13 cellular contexts compared by ENCODE assay signal in genomic region chr20:41462372-41463161, GRCh38.
DNase-seq lines count a peak whose midpoint lies in the region; ATAC-seq and TF ChIP-seq lines count a peak whose summit lies in the region.
"Had no signal": no experiment of that assay in that cellular context is flagged by ENCODE, and none has a peak within 500 bp of the region (broad histone marks: within the 10 kb centered on the region; RNA-seq: fewer than 3 reads in every experiment).

No MANE protein-coding gene starts in this region.

- no peaks in the 10 kb centered on the region for H4K20me1 ChIP-seq in MM.1S (ENCODE audit: insufficient read depth, low read length)
- H4K20me1 ChIP-seq: BLaER1 treated with 17β-estradiol and CSF1 and Interleukin-3, amounts not matched to agents 10 nM and 100 nM had no signal

- TF ChIP-seq CTCF in MM.1S (IDR thresholded peaks at IDR 0.05; ENCODE audit: low read length) (no peak), A673 (conservative IDR thresholded peaks at IDR 0.05; ENCODE audit: low read depth, low read length) (no peak)

- CTCF ChIA-PET in A673 (lab: Charles Lee) (no interaction called here), T-cell (lab: Charles Lee) (no interaction called here)

- BruUV-seq in A673 (replicated peaks; lab: Mats Ljungman, UMichigan), result no TSS peak

- H3K4me1 ChIP-seq in MM.1S (ENCODE audit: low read length), result peaks cover 11% of the 10 kb centered on the region
- peaks cover 4% of the 10 kb centered on the region for H3K4me1 ChIP-seq in A673 (ENCODE audit: insufficient read depth, low read length, poor library complexity, severe bottlenecking)
- H3K4me1 ChIP-seq: SJCRH30, stomach had no signal

- no peaks in the 10 kb centered on the region for H3K79me2 ChIP-seq in MM.1S (ENCODE audit: low read length)

- no peaks in the 10 kb centered on the region for H3K4me1 Mint-ChIP-seq in T-cell

- H3K9me3 ChIP-seq in MM.1S (replicated peaks; ENCODE audit: insufficient read depth, low read length) (no peaks in the 10 kb centered on the region), A673 (ENCODE audit: low read depth, low read length, poor library complexity, severe bottlenecking) (peaks cover 5% of the 10 kb centered on the region)
- H3K9me3 ChIP-seq: SJCRH30 had no signal

- no peaks in the 10 kb centered on the region for H3K27me3 ChIP-seq in MM.1S (replicated peaks; ENCODE audit: insufficient read depth, low read length)
- H3K27me3 ChIP-seq in A673 (replicated peaks; ENCODE audit: insufficient read depth, low read depth, low read length, poor library complexity), result no peaks in the 10 kb centered on the region
- H3K27me3 ChIP-seq: BLaER1 treated with 17β-estradiol and CSF1 and Interleukin-3, amounts not matched to agents 10 nM and 100 nM; SJCRH30; stomach had no signal

- H3K27ac ChIP-seq in MM.1S (ENCODE audit: low read length) (no peak overlapping the region), A673 (ENCODE audit: low read depth, low read length, poor library complexity, severe bottlenecking) (no peak overlapping the region)
- H3K27ac ChIP-seq: BLaER1 treated with 17β-estradiol and CSF1 and Interleukin-3, amounts not matched to agents 10 nM and 100 nM; SJCRH30; stomach had no signal

- H2AFZ ChIP-seq in MM.1S (ENCODE audit: low read length), result no peak overlapping the region

- H3K9me2 ChIP-seq in MM.1S (replicated peaks; ENCODE audit: insufficient read depth, low read length), result no peaks in the 10 kb centered on the region

- no peak overlapping the region for H3K4me3 Mint-ChIP-seq in T-cell
- H3K4me3 Mint-ChIP-seq: natural killer cell had no signal

- H3K9me3 Mint-ChIP-seq in T-cell, result peaks cover 0 to 4% (median 0%) of the 10 kb centered on the region in 3 donors
- H3K9me3 Mint-ChIP-seq: natural killer cell had no signal

- POLR2A ChIA-PET in A673 (lab: Charles Lee; ENCODE audit: low non-redundant PET) (no interaction called here), T-cell (lab: Charles Lee) (no interaction called here)

- no peak overlapping the region for H3K4me3 ChIP-seq in MM.1S (ENCODE audit: low read length)
- H3K4me3 ChIP-seq in A673 (ENCODE audit: low read depth, low read length, poor library complexity, severe bottlenecking), result no peak overlapping the region
- H3K4me3 ChIP-seq: BLaER1 treated with 17β-estradiol and CSF1 and Interleukin-3, amounts not matched to agents 10 nM and 100 nM; SJCRH30; stomach had no signal

- H3F3A ChIP-seq in MM.1S (ENCODE audit: insufficient read depth, low read length), result 0 out of 2 replicates have a peak, but pooled peaks cover 4% of the 10 kb centered on the region

- peaks cover 71% of the 10 kb centered on the region for H3K36me3 Mint-ChIP-seq in T-cell
- H3K36me3 Mint-ChIP-seq: natural killer cell had no signal

- H3K36me3 ChIP-seq in MM.1S (replicated peaks; ENCODE audit: insufficient read depth, low read length) (no peaks in the 10 kb centered on the region), A673 (ENCODE audit: insufficient read depth, low read length, poor library complexity, severe bottlenecking) (peaks cover 7% of the 10 kb centered on the region)

- H3K9ac ChIP-seq in MM.1S (ENCODE audit: low read length), result no peak overlapping the region
- H3K9ac ChIP-seq: BLaER1 treated with 17β-estradiol and CSF1 and Interleukin-3, amounts not matched to agents 10 nM and 100 nM had no signal

- H3K4me2 ChIP-seq in MM.1S (ENCODE audit: low read depth, low read length), result no peak overlapping the region
- H3K4me2 ChIP-seq: BLaER1 treated with 17β-estradiol and CSF1 and Interleukin-3, amounts not matched to agents 10 nM and 100 nM had no signal

- peak; percentile 16 for DNase-seq in MM.1S
- no peak for DNase-seq in A673 (ENCODE audit: low spot score)
- DNase-seq in HK-2 (ENCODE audit: unreplicated experiment), result no peak
- no peak for DNase-seq in T-cell
- DNase-seq: left ventricle myocardium superior, natural killer cell, NCI-H2029, SJCRH30, stomach had no signal

- intact Hi-C loops in A673 (cut with micrococcal nuclease; ENCODE audit: unreplicated experiment), result no loop called here

- H3K27me3 Mint-ChIP-seq in T-cell, result no peaks in the 10 kb centered on the region

- H3K27ac Mint-ChIP-seq in T-cell, result no peak overlapping the region
- H3K27ac Mint-ChIP-seq: natural killer cell had no signal

- peak; percentile 68 for ATAC-seq in GM18502 (IDR thresholded peaks at IDR 0.05; ENCODE audit: poor library complexity, unreplicated experiment)
- peak; percentile 76 for ATAC-seq in GM19395 (IDR thresholded peaks at IDR 0.05; ENCODE audit: unreplicated experiment)
- peak; percentile 75 for ATAC-seq in HG02885 (IDR thresholded peaks at IDR 0.05; ENCODE audit: poor library complexity, unreplicated experiment)
- no peak for ATAC-seq in T-cell (replicated peaks in 1 of 4)
- ATAC-seq: left ventricle myocardium superior, natural killer cell had no signal

Comparison
In these comparisons a context has a peak if more than half of its experiments do, and no peak if none do; other contexts are left out.
1. ATAC-seq: peak in GM18502 (single experiment), GM19395 (single experiment) and HG02885 (single experiment); none in T-cell (0 of 4).